In the genomic region with DNA sequence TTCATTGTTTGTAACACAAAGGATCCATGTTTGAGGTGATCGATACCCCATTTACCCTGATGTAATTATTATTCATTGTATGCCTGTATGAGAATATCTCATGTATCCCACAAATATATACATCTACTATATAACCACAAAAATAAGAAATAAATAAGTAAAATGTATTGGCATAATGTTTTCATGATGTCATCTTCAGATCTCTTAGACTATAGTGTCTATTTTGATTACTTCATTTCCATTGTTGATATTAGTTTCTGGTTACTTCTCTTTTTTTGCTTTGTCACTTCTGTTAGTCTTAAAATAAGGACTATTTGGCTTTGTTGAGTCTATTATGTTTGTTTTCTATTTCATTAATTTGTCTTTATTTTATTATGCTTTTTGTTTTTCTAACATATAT, we compare ENCODE assay signal across 27 cellular contexts.
DNase-seq lines count a peak whose midpoint lies in the region; ATAC-seq, FAIRE-seq and TF ChIP-seq lines count a peak whose summit lies in the region.
"Had no signal": no experiment of that assay in that cellular context is flagged by ENCODE, and none has a peak within 500 bp of the region (broad histone marks: within the 10 kb centered on the region; RNA-seq: fewer than 3 reads in every experiment).

No MANE protein-coding gene starts in this region.

- no peak overlapping the region for H3K4me3 ChIP-seq in HEK293 (ENCODE audit: low read depth, low read length)
- no peak overlapping the region for H3K4me3 ChIP-seq in small intestine (ENCODE audit: low read depth in 1 of 2, low read length in 2 of 2)
- H3K4me3 ChIP-seq in GM23248 = no peak overlapping the region
- H3K4me3 ChIP-seq: BLaER1 had no signal

- no peak for TF ChIP-seq CTCF in HEK293 (tag by site-specific recombination; IDR thresholded peaks at IDR 0.05)

- H3K9me3 ChIP-seq in HEK293 (ENCODE audit: control insufficient read depth, insufficient read depth, low read depth, low read length) = no peaks in the 10 kb centered on the region
- no peaks in the 10 kb centered on the region for H3K9me3 ChIP-seq in small intestine (ENCODE audit: control insufficient read depth, low read depth)
- peaks cover 5% of the 10 kb centered on the region for H3K9me3 ChIP-seq in GM23248 (ENCODE audit: low read depth)
- H3K9me3 ChIP-seq: BE2C, BLaER1 had no signal

- H3K4me1 ChIP-seq in HEK293 (ENCODE audit: control insufficient read depth, insufficient read depth, low read length) (no peaks in the 10 kb centered on the region), small intestine (ENCODE audit: control insufficient read depth in 2 of 2, insufficient read depth in 1 of 2, low read depth in 1 of 2, low read length in 1 of 2) (no peaks in the 10 kb centered on the region), GM23248 (ENCODE audit: insufficient read depth) (peaks cover 7% of the 10 kb centered on the region)
- H3K4me1 ChIP-seq: BE2C, BLaER1 had no signal

- CTCF ChIA-PET in HEK293 (lab: Yijun Ruan, JAX) = interaction anchor here (0.7 kb wide), 2 partner anchors 11 to 42 kb away, joined by 3 to 4 read pairs; no protein-coding TSS in a partner anchor
- CTCF ChIA-PET in activated CD8-positive, alpha-beta memory T cell treated with anti-CD3 and anti-CD28 coated beads, Interleukin-2, amount 10 ng/mL, durations not matched to agents 7 days and 5 days (lab: Charles Lee) = interaction anchor here (0.7 kb wide), 2 partner anchors 17 to 302 kb away, joined by 3 read pairs; no protein-coding TSS in a partner anchor

- H3K36me3 ChIP-seq in HEK293 (ENCODE audit: control insufficient read depth in 2 of 2, insufficient read depth in 1 of 2, low read length in 2 of 2) = no peaks in the 10 kb centered on the region
- no peaks in the 10 kb centered on the region for H3K36me3 ChIP-seq in small intestine (ENCODE audit: control insufficient read depth in 2 of 2, insufficient read depth in 2 of 2, low read length in 2 of 2)
- H3K36me3 ChIP-seq in GM23248 (ENCODE audit: low read depth) = no peaks in the 10 kb centered on the region
- H3K36me3 ChIP-seq: BE2C, BLaER1 had no signal

- H3K79me2 ChIP-seq in GM23248 (ENCODE audit: insufficient read depth) = no peaks in the 10 kb centered on the region

- H3K36me3 Mint-ChIP-seq in activated CD8-positive, alpha-beta memory T cell treated with anti-CD3 and anti-CD28 coated beads, Interleukin-2, amount 10 ng/mL, durations not matched to agents 7 days and 5 days = no peaks in the 10 kb centered on the region
- H3K36me3 Mint-ChIP-seq: CD14-positive monocyte; CD4-positive, CD25-positive, alpha-beta regulatory T cell had no signal

- H3K27me3 Mint-ChIP-seq in activated CD8-positive, alpha-beta memory T cell treated with anti-CD3 and anti-CD28 coated beads, Interleukin-2, amount 10 ng/mL, durations not matched to agents 7 days and 5 days = no peaks in the 10 kb centered on the region
- H3K27me3 Mint-ChIP-seq: CD4-positive, alpha-beta memory T cell; CD4-positive, CD25-positive, alpha-beta regulatory T cell; CD8-positive, alpha-beta memory T cell had no signal

- H3K9me3 Mint-ChIP-seq in activated CD8-positive, alpha-beta memory T cell treated with anti-CD3 and anti-CD28 coated beads, Interleukin-2, amount 10 ng/mL, durations not matched to agents 7 days and 5 days (ENCODE audit: low read depth) = peaks cover 4% of the 10 kb centered on the region

- ATAC-seq in Right ventricle myocardium inferior = no peak
- ATAC-seq in activated CD8-positive, alpha-beta memory T cell treated with anti-CD3 and anti-CD28 coated beads, Interleukin-2, amount 10 ng/mL, durations not matched to agents 7 days and 5 days = no peak

- DNase-seq in small intestine (no peak), Right ventricle myocardium inferior (ENCODE audit: missing footprints) (no peak), GM23248 (no peak)
- no peak for DNase-seq in activated CD8-positive, alpha-beta memory T cell treated with anti-CD3 and anti-CD28 coated beads, Interleukin-2, amount 10 ng/mL, durations not matched to agents 7 days and 5 days
- DNase-seq: 8988T; ACHN; BE2C; C1 segment of cervical spinal cord; CD4-positive, alpha-beta memory T cell; CD4-positive, CD25-positive, alpha-beta regulatory T cell; CD8-positive, alpha-beta memory T cell; COR-L47; DMS 273 treated with DMSO at 0.1 percent for 48 hours; DMS153; DMS53; DMS79; DND-41; EL; GF-D8 had no signal

- no peak overlapping the region for H3K27ac Mint-ChIP-seq in activated CD8-positive, alpha-beta memory T cell treated with anti-CD3 and anti-CD28 coated beads, Interleukin-2, amount 10 ng/mL, durations not matched to agents 7 days and 5 days
- H3K27ac Mint-ChIP-seq: CD14-positive monocyte; CD4-positive, alpha-beta memory T cell; CD8-positive, alpha-beta memory T cell had no signal

- H2AFZ ChIP-seq in GM23248 = no peak overlapping the region

- no peaks in the 10 kb centered on the region for H3K27me3 ChIP-seq in small intestine (ENCODE audit: control insufficient read depth in 2 of 2, insufficient read depth in 2 of 2, low read length in 2 of 2)
- no peaks in the 10 kb centered on the region for H3K27me3 ChIP-seq in GM23248 (replicated peaks; ENCODE audit: insufficient read depth)
- H3K27me3 ChIP-seq: BE2C, BLaER1 had no signal

- WGBS in small intestine, 3 donors = 94 to 100% (median 98%) methylated on average over 1 of the region's 1 CpG
- 93 to 96% methylated on average over 1 of the region's 1 CpG for WGBS in GM23248 (ENCODE audit: low coverage in 1 of 2, low lambda C conversion rate in 2 of 2, missing lambda C conversion rate in 2 of 2), 2 experiments

- H4K20me1 ChIP-seq in GM23248 (ENCODE audit: insufficient read depth) = no peaks in the 10 kb centered on the region
- H4K20me1 ChIP-seq: BLaER1 had no signal

- no peak overlapping the region for H3K4me3 Mint-ChIP-seq in activated CD8-positive, alpha-beta memory T cell treated with anti-CD3 and anti-CD28 coated beads, Interleukin-2, amount 10 ng/mL, durations not matched to agents 7 days and 5 days
- H3K4me3 Mint-ChIP-seq: CD14-positive monocyte; CD4-positive, alpha-beta memory T cell; CD8-positive, alpha-beta memory T cell had no signal

- intact Hi-C loops in Right ventricle myocardium inferior (cut with DNase I) = no loop called here

- H3K4me1 Mint-ChIP-seq in activated CD8-positive, alpha-beta memory T cell treated with anti-CD3 and anti-CD28 coated beads, Interleukin-2, amount 10 ng/mL, durations not matched to agents 7 days and 5 days = no peaks in the 10 kb centered on the region
- H3K4me1 Mint-ChIP-seq: CD14-positive monocyte; CD4-positive, alpha-beta memory T cell; CD4-positive, CD25-positive, alpha-beta regulatory T cell; CD8-positive, alpha-beta memory T cell had no signal

- POLR2A ChIA-PET in HEK293 (lab: Yijun Ruan, JAX) = no interaction called here

- FAIRE-seq in G401.6 (lab: Jason Lieb, UNC) (peak; percentile 13), endometrium (lab: Jason Lieb, UNC) (peak; percentile 77), small intestine (lab: Jason Lieb, UNC) (peak; percentile 23)
- FAIRE-seq: A204.1, GM12891, GM19239 had no signal

- no peaks in the 10 kb centered on the region for H3K9me2 ChIP-seq in GM23248 (ENCODE audit: insufficient read depth)

- in situ Hi-C loops in GM23248 (cut with MboI) = no loop called here

- H3K4me2 ChIP-seq in GM23248 (ENCODE audit: unreplicated experiment) = no peak overlapping the region
- H3K4me2 ChIP-seq: BLaER1 had no signal

- no peak overlapping the region for H3K9ac ChIP-seq in GM23248
- H3K9ac ChIP-seq: BLaER1 had no signal

- no peak overlapping the region for H3K27ac ChIP-seq in HEK293 (ENCODE audit: extremely low read depth, low read depth, low read length)
- no peak overlapping the region for H3K27ac ChIP-seq in small intestine (ENCODE audit: low read depth in 1 of 2, low read length in 1 of 2)
- H3K27ac ChIP-seq in GM23248 = no peak overlapping the region
- H3K27ac ChIP-seq: BLaER1 had no signal

- H3F3A ChIP-seq in GM23248 (ENCODE audit: insufficient read depth) = no peaks in the 10 kb centered on the region

TF ChIP-seq in HEK293, 187 proteins besides CTCF, POLR2A, EP300 and RAD21:
- TF ChIP-seq ZNF785 (tag by site-specific recombination; IDR thresholded peaks at IDR 0.05) = no peak
- no peak for TF ChIP-seq ZFP41 (tag by site-specific recombination; IDR thresholded peaks at IDR 0.05; ENCODE audit: borderline replicate concordance)
- TF ChIP-seq, protein P1, sequence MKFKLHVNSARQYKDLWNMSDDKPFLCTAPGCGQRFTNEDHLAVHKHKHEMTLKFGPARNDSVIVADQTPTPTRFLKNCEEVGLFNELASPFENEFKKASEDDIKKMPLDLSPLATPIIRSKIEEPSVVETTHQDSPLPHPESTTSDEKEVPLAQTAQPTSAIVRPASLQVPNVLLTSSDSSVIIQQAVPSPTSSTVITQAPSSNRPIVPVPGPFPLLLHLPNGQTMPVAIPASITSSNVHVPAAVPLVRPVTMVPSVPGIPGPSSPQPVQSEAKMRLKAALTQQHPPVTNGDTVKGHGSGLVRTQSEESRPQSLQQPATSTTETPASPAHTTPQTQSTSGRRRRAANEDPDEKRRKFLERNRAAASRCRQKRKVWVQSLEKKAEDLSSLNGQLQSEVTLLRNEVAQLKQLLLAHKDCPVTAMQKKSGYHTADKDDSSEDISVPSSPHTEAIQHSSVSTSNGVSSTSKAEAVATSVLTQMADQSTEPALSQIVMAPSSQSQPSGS (tag by site-specific recombination; IDR thresholded peaks at IDR 0.05; ENCODE audit: low read depth) = peak; percentile 72
- no peak for TF ChIP-seq ZNF707 (tag by site-specific recombination; IDR thresholded peaks at IDR 0.05)
